In the genomic region with DNA sequence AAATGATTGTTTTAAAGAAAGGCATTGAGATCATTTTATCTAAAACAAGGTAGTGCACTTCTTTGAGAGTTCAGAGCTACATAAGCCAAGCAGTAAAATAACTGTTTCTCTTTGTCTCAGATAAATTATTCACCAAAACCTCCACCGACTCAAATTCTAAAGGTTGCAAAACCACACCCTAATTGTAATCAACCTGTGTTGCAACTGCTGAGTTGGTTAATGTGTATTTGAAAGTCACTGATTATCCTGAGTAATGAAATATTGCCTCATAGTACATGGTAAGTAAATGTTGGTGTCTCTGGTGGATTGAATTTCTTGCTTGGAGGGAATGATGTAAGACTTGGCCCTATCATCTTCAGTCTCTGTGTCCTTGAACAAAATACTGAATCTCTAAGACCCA, we compare ENCODE assay signal across 24 cellular contexts. TPM values are rescaled to one million over a fixed set of nuclear protein-coding genes. Genes with fewer than 3 reads are reported as not detected.
DNase-seq lines count a peak whose midpoint lies in the region; ATAC-seq, FAIRE-seq and TF ChIP-seq lines count a peak whose summit lies in the region.
"Had no signal": no experiment of that assay in that cellular context is flagged by ENCODE, and none has a peak within 500 bp of the region (broad histone marks: within the 10 kb centered on the region; RNA-seq: fewer than 3 reads in every experiment).

No MANE protein-coding gene starts in this region.

- ATAC-seq in A549 (peak; percentile 86 to 98), GM21423 (IDR thresholded peaks at IDR 0.05; ENCODE audit: unreplicated experiment) (peak; percentile 75), natural killer cell (no peak)
- ATAC-seq in activated CD8-positive, alpha-beta memory T cell treated with anti-CD3 and anti-CD28 coated beads, Interleukin-2, amount 10 ng/mL, durations not matched to agents 7 days and 5 days: no peak
- ATAC-seq: heart right ventricle, K562, sciatic nerve had no signal

- H3K27ac Mint-ChIP-seq in activated CD8-positive, alpha-beta memory T cell treated with anti-CD3 and anti-CD28 coated beads, Interleukin-2, amount 10 ng/mL, durations not matched to agents 7 days and 5 days: no peak overlapping the region
- H3K27ac Mint-ChIP-seq in natural killer cell: no peak overlapping the region
- H3K27ac Mint-ChIP-seq: activated B cell treated with CpG ODN at 0.5 μM for 24 hours had no signal

- peak in 1 of 2 experiments; percentile 89 for DNase-seq in A549 (ENCODE audit: low read depth in 1 of 2, low spot score in 1 of 2)
- DNase-seq in OCI-M1 (lab: John Stamatoyannopoulos, UW): peak; percentile 8
- DNase-seq in kidney epithelial cell (ENCODE audit: low read depth): peak; percentile 61
- DNase-seq in RKO (ENCODE audit: low spot score): no peak
- no peak for DNase-seq in activated CD8-positive, alpha-beta memory T cell treated with anti-CD3 and anti-CD28 coated beads, Interleukin-2, amount 10 ng/mL, durations not matched to agents 7 days and 5 days
- no peak for DNase-seq in natural killer cell
- no peak for DNase-seq in urothelium cell line (ENCODE audit: low spot score)
- DNase-seq: activated B cell treated with CpG ODN at 0.5 μM for 24 hours, activated gamma-delta T cell, heart right ventricle, NCI-H1694, NCI-H510A treated with DMSO at 0.1 percent for 48 hours, Peyer's patch, T-helper 1 cell had no signal

- no peaks in the 10 kb centered on the region for H3K9me3 Mint-ChIP-seq in activated CD8-positive, alpha-beta memory T cell treated with anti-CD3 and anti-CD28 coated beads, Interleukin-2, amount 10 ng/mL, durations not matched to agents 7 days and 5 days (ENCODE audit: low read depth)
- peaks cover 3 to 4% of the 10 kb centered on the region in 2 donors for H3K9me3 Mint-ChIP-seq in natural killer cell

- H3K27me3 ChIP-seq in kidney epithelial cell (ENCODE audit: control insufficient read depth, insufficient read depth, low read length): no peaks in the 10 kb centered on the region
- H3K27me3 ChIP-seq: ascending aorta, esophagus muscularis mucosa, heart right ventricle, Peyer's patch had no signal

- H3K36me3 Mint-ChIP-seq in activated CD8-positive, alpha-beta memory T cell treated with anti-CD3 and anti-CD28 coated beads, Interleukin-2, amount 10 ng/mL, durations not matched to agents 7 days and 5 days: no peaks in the 10 kb centered on the region
- no peaks in the 10 kb centered on the region for H3K36me3 Mint-ChIP-seq in natural killer cell

- TF ChIP-seq CTCF in A549 (IDR thresholded peaks at IDR 0.05) (no peak), kidney epithelial cell (IDR thresholded peaks at IDR 0.05; ENCODE audit: insufficient read depth, low read length, poor library complexity, severe bottlenecking) (no peak), natural killer cell (IDR thresholded peaks at IDR 0.05) (no peak)

- peak; percentile 91 to 93; a peak in 4 of 5 replicates for TF ChIP-seq EP300 in A549 (IDR thresholded peaks at IDR 0.05)

- H3K27ac ChIP-seq in A549: peak overlapping the region; percentile 84 to 88
- H3K27ac ChIP-seq: ascending aorta, coronary artery, esophagus muscularis mucosa, heart right ventricle, thoracic aorta had no signal

- WGBS in A549 (ENCODE audit: missing lambda C conversion rate): 0% methylated on average over 1 of the region's 1 CpG

- peaks cover 21% of the 10 kb centered on the region; the same call in 2 of the 3 replicates for H3K9me3 ChIP-seq in A549

- TF ChIP-seq RAD21 in A549 (conservative IDR thresholded peaks at IDR 0.05 in 1 of 2, IDR thresholded peaks at IDR 0.05 in 1 of 2): peak; percentile 26 to 69

- POLR2A ChIA-PET in A549 (lab: Yijun Ruan, JAX): interaction anchor here (0.6 kb wide), 1 partner anchor 333 kb away, joined by 5 read pairs; no protein-coding TSS in a partner anchor

- no peaks in the 10 kb centered on the region for H3K4me1 Mint-ChIP-seq in activated CD8-positive, alpha-beta memory T cell treated with anti-CD3 and anti-CD28 coated beads, Interleukin-2, amount 10 ng/mL, durations not matched to agents 7 days and 5 days
- H3K4me1 Mint-ChIP-seq in natural killer cell: no peaks in the 10 kb centered on the region
- H3K4me1 Mint-ChIP-seq: activated B cell treated with CpG ODN at 0.5 μM for 24 hours, neural crest cell had no signal

- CTCF ChIA-PET in A549 (lab: Yijun Ruan, JAX): no interaction called here
- CTCF ChIA-PET in activated CD8-positive, alpha-beta memory T cell treated with anti-CD3 and anti-CD28 coated beads, Interleukin-2, amount 10 ng/mL, durations not matched to agents 7 days and 5 days (lab: Charles Lee): no interaction called here

- H3K4me3 Mint-ChIP-seq in activated CD8-positive, alpha-beta memory T cell treated with anti-CD3 and anti-CD28 coated beads, Interleukin-2, amount 10 ng/mL, durations not matched to agents 7 days and 5 days: no peak overlapping the region
- H3K4me3 Mint-ChIP-seq in natural killer cell: no peak overlapping the region
- H3K4me3 Mint-ChIP-seq: activated B cell treated with CpG ODN at 0.5 μM for 24 hours, neural crest cell had no signal

- no peaks in the 10 kb centered on the region for H3K27me3 Mint-ChIP-seq in activated CD8-positive, alpha-beta memory T cell treated with anti-CD3 and anti-CD28 coated beads, Interleukin-2, amount 10 ng/mL, durations not matched to agents 7 days and 5 days
- H3K27me3 Mint-ChIP-seq in natural killer cell (ENCODE audit: low read depth in 2 of 2): no peaks in the 10 kb centered on the region
- H3K27me3 Mint-ChIP-seq: activated B cell treated with CpG ODN at 0.5 μM for 24 hours had no signal

- no peak for TF ChIP-seq POLR2A in A549 (IDR thresholded peaks at IDR 0.05; ENCODE audit: low read length)

- FAIRE-seq in A549 (lab: Jason Lieb, UNC) (peak; percentile 96), urothelium cell line (lab: Jason Lieb, UNC) (no peak)
- FAIRE-seq: GM12891, K562 had no signal

- peak overlapping the region; percentile 73 for H3K4me2 ChIP-seq in A549

- H3K36me3 ChIP-seq in kidney epithelial cell (ENCODE audit: control insufficient read depth, insufficient read depth, low read length): no peaks in the 10 kb centered on the region
- H3K36me3 ChIP-seq: ascending aorta, esophagus muscularis mucosa, heart right ventricle, Peyer's patch, thoracic aorta had no signal

- no peak overlapping the region for H3K4me3 ChIP-seq in A549
- H3K4me3 ChIP-seq in kidney epithelial cell (ENCODE audit: low read depth, low read length): no peak overlapping the region
- H3K4me3 ChIP-seq: ascending aorta, coronary artery, esophagus muscularis mucosa, heart right ventricle, K562, Peyer's patch, thoracic aorta had no signal

- intact Hi-C loops in natural killer cell (cut with micrococcal nuclease): no loop called here

- peaks cover 37% of the 10 kb centered on the region for H3K4me1 ChIP-seq in A549
- H3K4me1 ChIP-seq: ascending aorta, esophagus muscularis mucosa, heart right ventricle had no signal

TF ChIP-seq in A549, 52 proteins besides CTCF, POLR2A, EP300 and RAD21:
- TF ChIP-seq RARB (CRISPR knock-in tag; IDR thresholded peaks at IDR 0.05): no peak
- peak; percentile 87 for TF ChIP-seq JUNB (IDR thresholded peaks at IDR 0.05)
- TF ChIP-seq ZC3H11A (IDR thresholded peaks at IDR 0.05): no peak
- peak; percentile 99 to 100 for TF ChIP-seq CEBPB (IDR thresholded peaks at IDR 0.05)
- no peak for TF ChIP-seq EHF (CRISPR knock-in tag; IDR thresholded peaks at IDR 0.05)
- TF ChIP-seq, protein P1, sequence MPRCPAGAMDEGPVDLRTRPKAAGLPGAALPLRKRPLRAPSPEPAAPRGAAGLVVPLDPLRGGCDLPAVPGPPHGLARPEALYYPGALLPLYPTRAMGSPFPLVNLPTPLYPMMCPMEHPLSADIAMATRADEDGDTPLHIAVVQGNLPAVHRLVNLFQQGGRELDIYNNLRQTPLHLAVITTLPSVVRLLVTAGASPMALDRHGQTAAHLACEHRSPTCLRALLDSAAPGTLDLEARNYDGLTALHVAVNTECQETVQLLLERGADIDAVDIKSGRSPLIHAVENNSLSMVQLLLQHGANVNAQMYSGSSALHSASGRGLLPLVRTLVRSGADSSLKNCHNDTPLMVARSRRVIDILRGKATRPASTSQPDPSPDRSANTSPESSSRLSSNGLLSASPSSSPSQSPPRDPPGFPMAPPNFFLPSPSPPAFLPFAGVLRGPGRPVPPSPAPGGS (IDR thresholded peaks at IDR 0.05): peak; percentile 97; the same call in 2 of the 3 replicates
- peak; percentile 72 for TF ChIP-seq FOSL2 (IDR thresholded peaks at IDR 0.05)
- peak; percentile 65 for TF ChIP-seq FOSL2 (CRISPR knock-in tag; IDR thresholded peaks at IDR 0.05)
- peak; percentile 32 for TF ChIP-seq MAFK (IDR thresholded peaks at IDR 0.05; ENCODE audit: partially characterized antibody)
- peak; percentile 66 for TF ChIP-seq SMC3 (IDR thresholded peaks at IDR 0.05)
- peak; percentile 77 for TF ChIP-seq GATA3 (IDR thresholded peaks at IDR 0.05; ENCODE audit: borderline replicate concordance)
- peak; percentile 90 to 93 for TF ChIP-seq JUN (IDR thresholded peaks at IDR 0.05)
- TF ChIP-seq HES2 (IDR thresholded peaks at IDR 0.05): peak; percentile 99
TF ChIP-seq in A549: peak in this region for 9.

RNA-seq across cellular contexts. Expression of gene CYP2C9, which starts 35.9 kb away (rescaled TPM):
- polyA plus RNA-seq in A549 (2011; rRNA removed): 0.10 and 0.13 TPM in 2 replicates
- polyA plus RNA-seq in A549 (2012; cell fraction: cytosol; rRNA removed): 0.03 and 0.04 TPM in 2 replicates
- 0.06 and 0.11 TPM in 2 replicates for polyA plus RNA-seq in A549 (2012; cell fraction: nucleus; rRNA removed)
- polyA plus RNA-seq in A549 (2017; fragmentation: RNase III; extraction: RNeasy Plus Mini Kit Qiagen cat#74134 plus additional on column Dnase treatment): 0.07 to 0.16 TPM (median 0.12 TPM) in 3 replicates
- not detected in 2 replicates for polyA minus RNA-seq in A549 (2011; rRNA and poly(A)+ RNA removed)
- total RNA-seq in kidney epithelial cell: not detected in 2 replicates
- not detected for total RNA-seq in activated CD8-positive, alpha-beta memory T cell treated with anti-CD3 and anti-CD28 coated beads, Interleukin-2, amount 10 ng/mL, durations not matched to agents 7 days and 5 days
- not detected for total RNA-seq in natural killer cell
- total RNA-seq: activated B cell treated with CpG ODN at 0.5 μM for 24 hours, ascending aorta, esophagus muscularis mucosa, heart right ventricle, neural crest cell, sciatic nerve had no signal
- polyA plus RNA-seq: AG04450, heart right ventricle, K562 had no signal

Comparison
In these comparisons a context has a peak if more than half of its experiments do, and no peak if none do; other contexts are left out.
1. ATAC-seq: peak in A549 (2 of 2) and GM21423 (single experiment); none in activated CD8-positive, alpha-beta memory T cell treated with anti-CD3 and anti-CD28 coated beads, Interleukin-2, amount 10 ng/mL, durations not matched to agents 7 days and 5 days (single experiment) and natural killer cell (0 of 3).
2. DNase-seq: peak in OCI-M1 (single experiment) and kidney epithelial cell (single experiment); none in RKO (single experiment), activated CD8-positive, alpha-beta memory T cell treated with anti-CD3 and anti-CD28 coated beads, Interleukin-2, amount 10 ng/mL, durations not matched to agents 7 days and 5 days (single experiment), natural killer cell (single experiment) and urothelium cell line (single experiment).